Comparison of ENCODE assay signal across 6 cellular contexts in genomic region chr15:32554587-32554986, GRCh38. TPM values are rescaled to one million over a fixed set of nuclear protein-coding genes. Genes with fewer than 3 reads are reported as not detected.
A peak's percentile ranks its signal among the peaks of the same experiment; 100 is the strongest.
DNase-seq lines count a peak whose midpoint lies in the region; ATAC-seq, FAIRE-seq and TF ChIP-seq lines count a peak whose summit lies in the region.
"Not testable (repeated sequence)": the region's sequence is repeated elsewhere in the genome, so short reads cannot be mapped to it uniquely, and the experiment has no call there.

No MANE protein-coding gene starts in this region.

- not testable (repeated sequence) for H3K18ac ChIP-seq in IMR-90 (ENCODE audit: low read depth, low read length)

- H3K79me1 ChIP-seq in IMR-90 (ENCODE audit: low read depth in 1 of 2, low read length in 2 of 2), result not testable (repeated sequence)

- DNase-seq in IMR-90; K562 (ENCODE audit: extremely low read depth in 1 of 4, low spot score in 3 of 4); HepG2 (ENCODE audit: low spot score); pancreas: not testable (repeated sequence)
- peak; percentile 0 for DNase-seq in fibroblast of the aortic adventitia (ENCODE audit: low read depth)

- not testable (repeated sequence) for H2BK120ac ChIP-seq in IMR-90 (ENCODE audit: low read depth, low read length)

- TF ChIP-seq EP300 in K562 (IDR thresholded peaks at IDR 0.05; ENCODE audit: low read length); HepG2 (IDR thresholded peaks at IDR 0.05; ENCODE audit: low read depth in 2 of 2, low read length in 2 of 2); HepG2 (CRISPR knock-in tag; IDR thresholded peaks at IDR 0.05; ENCODE audit: borderline replicate concordance): not testable (repeated sequence)

- not testable (repeated sequence) for H3K4me2 ChIP-seq in IMR-90 (ENCODE audit: low read depth, low read length); K562 (ENCODE audit: insufficient read depth, low read length); HepG2 (ENCODE audit: low read depth, low read length)

- H3K14ac ChIP-seq in IMR-90 (replicated peaks; ENCODE audit: low read depth, low read length), result not testable (repeated sequence)

- not testable (repeated sequence) for FAIRE-seq in K562 (lab: Jason Lieb, UNC); HepG2 (lab: Jason Lieb, UNC)
- FAIRE-seq in colon (lab: Jason Lieb, UNC) (peak; percentile 80), pancreas (lab: Jason Lieb, UNC) (peak; percentile 43)

- dilution Hi-C loops in IMR-90 (cut with HindIII; ENCODE audit: low sequenced_read_pairs, unreplicated experiment), result not testable (repeated sequence)

- H3K9me3 ChIP-seq in IMR-90 (ENCODE audit: control insufficient read depth, insufficient read depth, low read length); K562 (replicated peaks; ENCODE audit: control insufficient read depth, insufficient read depth, low read depth, low read length); HepG2 (ENCODE audit: low read length); pancreas: not testable (repeated sequence)

- H4K20me1 ChIP-seq in IMR-90 (ENCODE audit: insufficient read depth, low read length); K562 (replicated peaks; ENCODE audit: control insufficient read depth, insufficient read depth, low read length); HepG2 (ENCODE audit: insufficient read depth, low read length): not testable (repeated sequence)

- not testable (repeated sequence) for H3K27ac ChIP-seq in IMR-90 (ENCODE audit: insufficient read depth, low read length); K562 (ENCODE audit: extremely low read depth, low read depth, low read length); HepG2 (ENCODE audit: extremely low read length, insufficient read depth, low read length); pancreas

- H2BK5ac ChIP-seq in IMR-90 (ENCODE audit: low read depth, low read length, poor library complexity, severe bottlenecking), result not testable (repeated sequence)

- POLR2A ChIA-PET in IMR-90 (lab: Charles Lee; ENCODE audit: unreplicated experiment); K562 (lab: Yijun Ruan, JAX); HepG2 (lab: Yijun Ruan, JAX): not testable (repeated sequence)

- not testable (repeated sequence) for H3K36me3 ChIP-seq in IMR-90 (ENCODE audit: control insufficient read depth, insufficient read depth, low read length); K562 (ENCODE audit: control insufficient read depth, insufficient read depth, low read length); HepG2 (replicated peaks in 1 of 2; ENCODE audit: control insufficient read depth in 1 of 2, insufficient read depth in 2 of 2, low read length in 2 of 2); pancreas

- H3K4me1 ChIP-seq in IMR-90 (ENCODE audit: control insufficient read depth, insufficient read depth, low read length); K562 (replicated peaks in 1 of 2; ENCODE audit: control insufficient read depth in 2 of 2, insufficient read depth in 2 of 2, low read length in 2 of 2); HepG2 (ENCODE audit: insufficient read depth, low read length); pancreas: not testable (repeated sequence)

- in situ Hi-C loops in IMR-90 (cut with MboI; ENCODE audit: low sequenced_read_pairs); K562 (cut with MboI); HepG2 (cut with HindIII; ENCODE audit: extremely low pct_ligation_motif_present, low pct_unique_long_range_greater_than_20kb): not testable (repeated sequence)

- peak; percentile 49 for ATAC-seq in IMR-90 (ENCODE audit: low read depth)
- ATAC-seq in K562, HepG2, pancreas: not testable (repeated sequence)

- BruUV-seq in IMR-90 (replicated peaks; lab: Mats Ljungman, UMichigan); K562 (replicated peaks; lab: Mats Ljungman, UMichigan); HepG2 (replicated peaks; lab: Mats Ljungman, UMichigan): not testable (repeated sequence)

- CTCF ChIA-PET in IMR-90 (lab: Yijun Ruan, JAX); K562 (lab: Yijun Ruan, JAX; ENCODE audit: low intra/inter-chr PET ratio); HepG2 (lab: Yijun Ruan, JAX; ENCODE audit: low intra/inter-chr PET ratio, low total read pairs): not testable (repeated sequence)

- not testable (repeated sequence) for H3K4me3 ChIP-seq in IMR-90 (ENCODE audit: insufficient read depth, low read depth, low read length); K562; fibroblast of the aortic adventitia (ENCODE audit: low read depth, low read length); HepG2 (replicated peaks in 1 of 3; ENCODE audit: insufficient read depth in 1 of 3, low read depth in 2 of 3, low read length in 3 of 3); pancreas

- not testable (repeated sequence) for H3K27me3 ChIP-seq in IMR-90 (ENCODE audit: control insufficient read depth, insufficient read depth, low read length); K562 (ENCODE audit: control insufficient read depth in 2 of 2, insufficient read depth in 2 of 2, low read length in 2 of 2); HepG2 (ENCODE audit: control insufficient read depth in 1 of 2, insufficient read depth in 2 of 2, low read length in 2 of 2); pancreas

- not testable (repeated sequence) for H3K4ac ChIP-seq in IMR-90 (ENCODE audit: low read depth, low read length)

- H3K9me1 ChIP-seq in IMR-90 (ENCODE audit: insufficient read depth, low read length); K562 (ENCODE audit: control insufficient read depth, insufficient read depth, low read length): not testable (repeated sequence)

- H2AK9ac ChIP-seq in IMR-90 (replicated peaks; ENCODE audit: low read depth, low read length, poor library complexity), result not testable (repeated sequence)

- intact Hi-C loops in IMR-90 (cut with micrococcal nuclease); K562 (cut with micrococcal nuclease); HepG2 (cut with micrococcal nuclease; ENCODE audit: unreplicated experiment); pancreas (cut with DNase I): not testable (repeated sequence)

- not testable (repeated sequence) for H2AFZ ChIP-seq in IMR-90 (replicated peaks; ENCODE audit: low read length, poor library complexity); K562 (ENCODE audit: low read depth, low read length); HepG2 (ENCODE audit: low read length)

- not testable (repeated sequence) for H2BK15ac ChIP-seq in IMR-90 (ENCODE audit: low read depth, low read length)

- H3K56ac ChIP-seq in IMR-90 (ENCODE audit: extremely low read depth, insufficient read depth, low read length), result not testable (repeated sequence)

- H2AK5ac ChIP-seq in IMR-90 (ENCODE audit: low read depth, low read length), result not testable (repeated sequence)

- not testable (repeated sequence) for H4K91ac ChIP-seq in IMR-90 (ENCODE audit: insufficient read depth, low read depth, low read length)

- TF ChIP-seq RAD21 in IMR-90 (IDR thresholded peaks at IDR 0.05; ENCODE audit: low read length); K562 (CRISPR knock-in tag; conservative IDR thresholded peaks at IDR 0.05 in 1 of 2, IDR thresholded peaks at IDR 0.05 in 1 of 2); HepG2 (CRISPR knock-in tag; IDR thresholded peaks at IDR 0.05): not testable (repeated sequence)

- not testable (repeated sequence) for TF ChIP-seq CTCF in IMR-90 (conservative IDR thresholded peaks at IDR 0.05; ENCODE audit: low read depth, low read length); K562 (IDR thresholded peaks at IDR 0.05 in 2 of 3, conservative IDR thresholded peaks at IDR 0.05 in 1 of 3; ENCODE audit: insufficient read depth in 2 of 3, low read depth in 1 of 3, low read length in 3 of 3); fibroblast of the aortic adventitia (IDR thresholded peaks at IDR 0.05; ENCODE audit: insufficient read depth, low read length); HepG2 (CRISPR knock-in tag; IDR thresholded peaks at IDR 0.05); pancreas (IDR thresholded peaks at IDR 0.05)

- H3K79me2 ChIP-seq in K562 (ENCODE audit: control insufficient read depth, insufficient read depth, low read length); HepG2 (ENCODE audit: insufficient read depth, low read length): not testable (repeated sequence)

- H4K5ac ChIP-seq in IMR-90 (ENCODE audit: low read depth, low read length), result not testable (repeated sequence)

- H3K23ac ChIP-seq in IMR-90 (ENCODE audit: low read depth, low read length), result not testable (repeated sequence)

- not testable (repeated sequence) for TF ChIP-seq POLR2A in IMR-90 (IDR thresholded peaks at IDR 0.05; ENCODE audit: low read depth, low read length); K562 (conservative IDR thresholded peaks at IDR 0.05); HepG2 (IDR thresholded peaks at IDR 0.05; ENCODE audit: insufficient read depth in 1 of 2, low read depth in 2 of 2, low read length in 2 of 2)

- H2BK20ac ChIP-seq in IMR-90 (ENCODE audit: low read depth, low read length), result not testable (repeated sequence)

- H3K9ac ChIP-seq in IMR-90 (ENCODE audit: low read depth, low read length); K562 (ENCODE audit: insufficient read depth in 1 of 2, low read depth in 2 of 2, low read length in 2 of 2); HepG2 (ENCODE audit: insufficient read depth, low read depth, low read length): not testable (repeated sequence)

- not testable (repeated sequence) for H4K8ac ChIP-seq in IMR-90 (ENCODE audit: low read depth in 2 of 2, low read length in 2 of 2)

RNA-seq across cellular contexts. Expression of gene GOLGA8N, which starts 38.7 kb away (rescaled TPM):
- total RNA-seq in IMR-90 (2012; rRNA removed) (0.72 and 0.83 TPM in 2 replicates), K562 (2014; rRNA removed) (0.08 and 4.5 TPM in 2 replicates), K562 (2014; rRNA removed; fragmentation: Illumina TruSeq; extraction: Trizol) (0.35 and 0.36 TPM in 2 replicates), K562 (2015; rRNA removed; fragmentation: Illumina TruSeq; extraction: Trizol) (0.23 and 0.25 TPM in 2 replicates), K562 (2021) (0.24 and 0.60 TPM in 2 replicates), fibroblast of the aortic adventitia (ENCODE audit: low replicate concordance) (1.8 and 5.7 TPM in 2 replicates), HepG2 (2016; rRNA removed; fragmentation: Illumina TruSeq; extraction: Trizol) (0.49 and 0.66 TPM in 2 replicates), pancreas (10 to 100 TPM; 15.9 to 31.1 (median 21.4) TPM)
- polyA plus RNA-seq in IMR-90 (2012; rRNA removed) (1.2 and 1.8 TPM in 2 replicates), K562 (2011; rRNA removed) (0.17 and 0.37 TPM in 2 replicates), K562 (2014; fragmentation: Illumina TruSeq; extraction: Trizol) (0.24 and 0.26 TPM in 2 replicates), K562 (2014; fragmentation: Nextera tagmentation; extraction: Ambion mirVana) (under 1 TPM; 0.01 to 0.04 TPM), K562 (2014; rRNA removed) (0.12 and 0.17 TPM in 2 replicates), HepG2 (2011; rRNA removed) (1.6 and 2.1 TPM in 2 replicates), pancreas (10 to 100 TPM; 18.0 to 18.6 TPM)
- polyA plus RNA-seq in IMR-90 (2012; cell fraction: cytosol; rRNA removed), result 0.21 and 0.40 TPM in 2 replicates
- 8.8 and 24.2 TPM in 2 replicates for polyA plus RNA-seq in IMR-90 (2012; cell fraction: nucleus; rRNA removed; ENCODE audit: low replicate concordance)
- 1.8 and 2.2 TPM in 2 replicates for total RNA-seq in K562 (2011; cell fraction: chromatin; rRNA removed; ENCODE audit: low replicate concordance)
- total RNA-seq in K562 (2011; cell fraction: nucleolus; rRNA removed), result 3.3 and 3.8 TPM in 2 replicates
- 0.92 and 1.1 TPM in 2 replicates for total RNA-seq in K562 (2011; cell fraction: nucleoplasm; rRNA removed)
- polyA plus RNA-seq in K562 (2011; cell fraction: cytosol; rRNA removed), result 0.01 and 0.10 TPM in 2 replicates
- polyA plus RNA-seq in K562 (2011; cell fraction: nucleus; rRNA removed), result 0.57 and 2.5 TPM in 2 replicates
- 1.1 and 1.6 TPM in 2 replicates for polyA plus RNA-seq in K562 (2012)
- polyA minus RNA-seq in K562 (2011; rRNA and poly(A)+ RNA removed), result 0.07 and 0.36 TPM in 2 replicates
- polyA minus RNA-seq in K562 (2011; cell fraction: cytosol; rRNA and poly(A)+ RNA removed), result not detected in 2 replicates
- polyA minus RNA-seq in K562 (2011; cell fraction: nucleus; rRNA and poly(A)+ RNA removed), result 0.13 and 0.89 TPM in 2 replicates
- total RNA-seq in HepG2 (2016; cell fraction: cytosol; rRNA removed; fragmentation: Illumina TruSeq; extraction: Trizol; ENCODE audit: low read depth), result not detected in 2 replicates
- 0.18 and 1.7 TPM in 2 replicates for total RNA-seq in HepG2 (2016; cell fraction: insoluble cytoplasmic fraction; rRNA removed; fragmentation: Illumina TruSeq; extraction: Trizol)
- total RNA-seq in HepG2 (2016; cell fraction: membrane; rRNA removed; fragmentation: Illumina TruSeq; extraction: Trizol), result 0.15 and 0.55 TPM in 2 replicates
- total RNA-seq in HepG2 (2016; cell fraction: nucleus; rRNA removed; fragmentation: Illumina TruSeq; extraction: Trizol), result 0.53 and 0.78 TPM in 2 replicates
- 0.09 and 0.15 TPM in 2 replicates for polyA plus RNA-seq in HepG2 (2011; cell fraction: cytosol; rRNA removed)
- 4.7 TPM in 2 replicates for polyA plus RNA-seq in HepG2 (2011; cell fraction: nucleus; rRNA removed)
- 1.2 and 2.6 TPM in 2 replicates for polyA plus RNA-seq in HepG2 (2012)
- polyA plus RNA-seq in HepG2 (2016; cell fraction: cytosol; fragmentation: Illumina TruSeq; extraction: Trizol; ENCODE audit: low read depth), result not detected in 2 replicates
- 0.09 and 0.12 TPM in 2 replicates for polyA plus RNA-seq in HepG2 (2016; cell fraction: insoluble cytoplasmic fraction; fragmentation: Illumina TruSeq; extraction: Trizol; ENCODE audit: low read depth)
- 0.07 TPM in 1 of 2 replicates, not detected in the other for polyA plus RNA-seq in HepG2 (2016; cell fraction: membrane; fragmentation: Illumina TruSeq; extraction: Trizol; ENCODE audit: low read depth)
- polyA plus RNA-seq in HepG2 (2016; cell fraction: nucleus; fragmentation: Illumina TruSeq; extraction: Trizol; ENCODE audit: insufficient read depth, low read depth), result 2.9 TPM in 2 replicates
- 1.6 and 2.5 TPM in 2 replicates for polyA minus RNA-seq in HepG2 (2011; rRNA and poly(A)+ RNA removed; ENCODE audit: low replicate concordance)
- 0.89 TPM in 1 of 2 replicates, not detected in the other for polyA minus RNA-seq in HepG2 (2011; cell fraction: cytosol; rRNA and poly(A)+ RNA removed)
- polyA minus RNA-seq in HepG2 (2011; cell fraction: nucleus; rRNA and poly(A)+ RNA removed), result 3.4 and 5.0 TPM in 2 replicates
